2 cellular contexts compared by ENCODE assay signal in the genomic region with DNA sequence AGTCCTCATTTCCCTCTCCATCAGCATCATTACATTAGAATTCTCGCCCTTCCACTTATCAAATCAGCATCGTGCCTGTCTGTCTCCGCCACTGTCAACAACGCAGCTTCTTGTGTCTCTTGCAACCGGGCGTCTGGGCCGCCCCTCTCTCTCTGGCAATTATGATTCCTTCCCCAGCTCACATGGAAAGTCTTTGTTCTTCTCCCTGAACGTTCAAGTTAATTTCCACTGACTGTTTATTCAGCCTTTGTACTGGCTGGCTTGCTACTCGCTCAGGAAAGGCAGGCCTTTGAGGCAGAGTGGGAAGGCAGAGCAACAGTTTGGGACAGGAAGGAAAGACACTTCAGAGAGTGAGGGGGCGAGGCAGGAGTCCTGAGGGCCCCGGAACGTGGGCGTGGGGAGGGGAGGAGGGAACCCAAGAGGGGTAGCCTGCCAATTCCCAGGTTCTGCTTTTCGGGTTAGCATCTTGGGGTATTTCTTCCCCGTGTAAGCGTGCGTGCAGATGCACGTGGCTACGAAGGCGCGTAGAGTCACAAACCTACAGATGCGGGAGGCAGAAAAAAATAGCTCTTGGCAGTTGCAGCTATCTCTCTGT.
TF ChIP-seq lines count a peak whose summit lies in the region.

No MANE protein-coding gene starts in this region.

TF ChIP-seq in SK-N-SH, 30 proteins besides CTCF, POLR2A, EP300 and RAD21 (continued from another document):
- TF ChIP-seq, protein P1, sequence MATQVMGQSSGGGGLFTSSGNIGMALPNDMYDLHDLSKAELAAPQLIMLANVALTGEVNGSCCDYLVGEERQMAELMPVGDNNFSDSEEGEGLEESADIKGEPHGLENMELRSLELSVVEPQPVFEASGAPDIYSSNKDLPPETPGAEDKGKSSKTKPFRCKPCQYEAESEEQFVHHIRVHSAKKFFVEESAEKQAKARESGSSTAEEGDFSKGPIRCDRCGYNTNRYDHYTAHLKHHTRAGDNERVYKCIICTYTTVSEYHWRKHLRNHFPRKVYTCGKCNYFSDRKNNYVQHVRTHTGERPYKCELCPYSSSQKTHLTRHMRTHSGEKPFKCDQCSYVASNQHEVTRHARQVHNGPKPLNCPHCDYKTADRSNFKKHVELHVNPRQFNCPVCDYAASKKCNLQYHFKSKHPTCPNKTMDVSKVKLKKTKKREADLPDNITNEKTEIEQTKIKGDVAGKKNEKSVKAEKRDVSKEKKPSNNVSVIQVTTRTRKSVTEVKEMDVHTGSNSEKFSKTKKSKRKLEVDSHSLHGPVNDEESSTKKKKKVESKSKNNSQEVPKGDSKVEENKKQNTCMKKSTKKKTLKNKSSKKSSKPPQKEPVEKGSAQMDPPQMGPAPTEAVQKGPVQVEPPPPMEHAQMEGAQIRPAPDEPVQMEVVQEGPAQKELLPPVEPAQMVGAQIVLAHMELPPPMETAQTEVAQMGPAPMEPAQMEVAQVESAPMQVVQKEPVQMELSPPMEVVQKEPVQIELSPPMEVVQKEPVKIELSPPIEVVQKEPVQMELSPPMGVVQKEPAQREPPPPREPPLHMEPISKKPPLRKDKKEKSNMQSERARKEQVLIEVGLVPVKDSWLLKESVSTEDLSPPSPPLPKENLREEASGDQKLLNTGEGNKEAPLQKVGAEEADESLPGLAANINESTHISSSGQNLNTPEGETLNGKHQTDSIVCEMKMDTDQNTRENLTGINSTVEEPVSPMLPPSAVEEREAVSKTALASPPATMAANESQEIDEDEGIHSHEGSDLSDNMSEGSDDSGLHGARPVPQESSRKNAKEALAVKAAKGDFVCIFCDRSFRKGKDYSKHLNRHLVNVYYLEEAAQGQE (IDR thresholded peaks at IDR 0.05; ENCODE audit: low read depth, low read length): no peak
- TF ChIP-seq EZH2phosphoT487 (IDR thresholded peaks at IDR 0.05; ENCODE audit: borderline replicate concordance, low read depth): no peak
- no peak for TF ChIP-seq GABPA (IDR thresholded peaks at IDR 0.05; ENCODE audit: low read depth)

TF ChIP-seq in SK-N-SH treated with all-trans-retinoic acid at 6 μM for 48 hours, 23 proteins besides CTCF, POLR2A, EP300 and RAD21 (continued from another document):
- TF ChIP-seq ZFP30 (CRISPR knock-in tag; IDR thresholded peaks at IDR 0.05): no peak
- no peak for TF ChIP-seq OSR1 (CRISPR knock-in tag; IDR thresholded peaks at IDR 0.05)
- no peak for TF ChIP-seq TOX (CRISPR knock-in tag; IDR thresholded peaks at IDR 0.05; ENCODE audit: borderline replicate concordance)
- TF ChIP-seq GLIS3 (CRISPR knock-in tag; IDR thresholded peaks at IDR 0.05): no peak
- TF ChIP-seq TCF4 (CRISPR knock-in tag; IDR thresholded peaks at IDR 0.05; ENCODE audit: borderline replicate concordance): no peak
- TF ChIP-seq, protein P2, sequence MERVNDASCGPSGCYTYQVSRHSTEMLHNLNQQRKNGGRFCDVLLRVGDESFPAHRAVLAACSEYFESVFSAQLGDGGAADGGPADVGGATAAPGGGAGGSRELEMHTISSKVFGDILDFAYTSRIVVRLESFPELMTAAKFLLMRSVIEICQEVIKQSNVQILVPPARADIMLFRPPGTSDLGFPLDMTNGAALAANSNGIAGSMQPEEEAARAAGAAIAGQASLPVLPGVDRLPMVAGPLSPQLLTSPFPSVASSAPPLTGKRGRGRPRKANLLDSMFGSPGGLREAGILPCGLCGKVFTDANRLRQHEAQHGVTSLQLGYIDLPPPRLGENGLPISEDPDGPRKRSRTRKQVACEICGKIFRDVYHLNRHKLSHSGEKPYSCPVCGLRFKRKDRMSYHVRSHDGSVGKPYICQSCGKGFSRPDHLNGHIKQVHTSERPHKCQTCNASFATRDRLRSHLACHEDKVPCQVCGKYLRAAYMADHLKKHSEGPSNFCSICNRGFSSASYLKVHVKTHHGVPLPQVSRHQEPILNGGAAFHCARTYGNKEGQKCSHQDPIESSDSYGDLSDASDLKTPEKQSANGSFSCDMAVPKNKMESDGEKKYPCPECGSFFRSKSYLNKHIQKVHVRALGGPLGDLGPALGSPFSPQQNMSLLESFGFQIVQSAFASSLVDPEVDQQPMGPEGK (CRISPR knock-in tag; IDR thresholded peaks at IDR 0.05; ENCODE audit: borderline replicate concordance): no peak
- no peak for TF ChIP-seq CSDC2 (CRISPR knock-in tag; IDR thresholded peaks at IDR 0.05)
- no peak for TF ChIP-seq ZNF8 (CRISPR knock-in tag; IDR thresholded peaks at IDR 0.05)
